ENCODE assay signal across 17 cellular contexts in the genomic region with DNA sequence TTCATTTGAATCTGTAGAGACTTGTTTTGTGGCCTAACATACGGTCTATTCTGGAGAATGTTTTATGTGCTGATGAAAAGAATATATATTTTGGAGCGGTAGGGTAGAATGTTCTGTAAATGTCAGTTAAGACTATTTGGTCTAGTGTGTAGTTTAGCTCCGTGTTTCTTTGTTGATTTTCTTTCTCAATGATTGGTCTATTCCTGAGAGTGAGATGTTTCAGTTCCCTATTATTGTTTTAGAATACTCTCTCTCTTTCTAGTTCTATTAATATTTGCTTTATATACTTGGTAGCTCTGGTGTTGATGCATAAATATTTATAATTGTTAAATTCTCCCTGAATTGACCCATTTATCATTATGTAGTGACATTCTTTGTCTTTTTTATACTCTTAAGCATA.
DNase-seq lines count a peak whose midpoint lies in the region; ATAC-seq and FAIRE-seq lines count a peak whose summit lies in the region.
"Had no signal": no experiment of that assay in that cellular context is flagged by ENCODE, and none has a peak within 500 bp of the region (broad histone marks: within the 10 kb centered on the region; RNA-seq: fewer than 3 reads in every experiment).

No MANE protein-coding gene starts in this region.

- no peaks in the 10 kb centered on the region for H3K4me1 Mint-ChIP-seq in activated CD4-positive, alpha-beta T cell treated with anti-CD3 and anti-CD28 coated beads, Interleukin-2, amount 10 ng/mL, durations not matched to agents 24 days and 14 days

- no peak overlapping the region for H3K27ac Mint-ChIP-seq in activated CD4-positive, alpha-beta T cell treated with anti-CD3 and anti-CD28 coated beads, Interleukin-2, amount 10 ng/mL, durations not matched to agents 24 days and 14 days

- intact Hi-C loops in activated CD4-positive, alpha-beta T cell treated with anti-CD3 and anti-CD28 coated beads, Interleukin-2, amount 10 ng/mL, durations not matched to agents 24 days and 14 days (cut with micrococcal nuclease), result no loop called here

- ATAC-seq in GM18511 (IDR thresholded peaks at IDR 0.05; ENCODE audit: unreplicated experiment), result peak; percentile 74
- ATAC-seq in GM19395 (IDR thresholded peaks at IDR 0.05; ENCODE audit: unreplicated experiment), result peak; percentile 80
- ATAC-seq in HG02623 (IDR thresholded peaks at IDR 0.05; ENCODE audit: unreplicated experiment), result peak; percentile 48
- ATAC-seq: K562, PC-3 had no signal

- no peak overlapping the region for H3K4me3 Mint-ChIP-seq in activated CD4-positive, alpha-beta T cell treated with anti-CD3 and anti-CD28 coated beads, Interleukin-2, amount 10 ng/mL, durations not matched to agents 24 days and 14 days

- H3K9me3 Mint-ChIP-seq in activated CD4-positive, alpha-beta T cell treated with anti-CD3 and anti-CD28 coated beads, Interleukin-2, amount 10 ng/mL, durations not matched to agents 24 days and 14 days, result no peaks in the 10 kb centered on the region

- H3K27me3 Mint-ChIP-seq in activated CD4-positive, alpha-beta T cell treated with anti-CD3 and anti-CD28 coated beads, Interleukin-2, amount 10 ng/mL, durations not matched to agents 24 days and 14 days, result peaks cover 2% of the 10 kb centered on the region

- no peak for DNase-seq in activated CD4-positive, alpha-beta T cell treated with anti-CD3 and anti-CD28 coated beads, Interleukin-2, amount 10 ng/mL, durations not matched to agents 24 days and 14 days
- no peak for DNase-seq in stimulated activated CD4-positive, alpha-beta T cell treated with anti-CD3 and anti-CD28 coated beads, Interleukin-2, amount 100 ng/mL, for 48 hours
- no peak for DNase-seq in stimulated activated naive CD4-positive, alpha-beta T cell (lab: John Stamatoyannopoulos, UW)
- DNase-seq: C1 segment of cervical spinal cord, DMS 273 treated with DMSO at 0.1 percent for 48 hours, GDM1, NCI-H1436, NCI-H2029 treated with DMSO at 0.1 percent for 48 hours, NCI-H774, PC-3, SJCRH30, T-helper 2 cell had no signal

- no peaks in the 10 kb centered on the region for H3K36me3 Mint-ChIP-seq in activated CD4-positive, alpha-beta T cell treated with anti-CD3 and anti-CD28 coated beads, Interleukin-2, amount 10 ng/mL, durations not matched to agents 24 days and 14 days (ENCODE audit: low read depth)

- FAIRE-seq in colon (lab: Jason Lieb, UNC), result peak; percentile 71
- FAIRE-seq: K562 had no signal
